ENCODE assay signal across 9 cellular contexts in the genomic region with DNA sequence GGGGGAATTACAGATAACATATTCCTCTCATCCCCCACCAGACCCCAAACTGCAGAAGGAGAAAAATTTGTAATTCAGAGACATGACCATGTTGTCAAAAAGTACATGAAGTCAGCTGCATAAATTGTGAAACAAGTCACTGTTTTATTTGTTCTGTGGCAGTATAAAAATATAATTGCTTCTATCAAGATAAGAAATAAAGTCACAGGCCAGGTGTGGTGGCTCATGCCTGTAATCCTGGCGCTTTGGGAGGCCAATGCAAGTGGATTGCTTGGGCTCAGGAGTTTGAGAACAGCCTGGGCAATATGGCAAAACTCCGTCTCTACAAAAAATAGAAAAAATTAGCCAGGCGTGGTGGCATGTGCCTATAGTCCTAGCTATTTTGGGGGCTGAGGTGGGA.
"Had no signal": no experiment of that assay in that cellular context is flagged by ENCODE, and none has a peak within 500 bp of the region (broad histone marks: within the 10 kb centered on the region; RNA-seq: fewer than 3 reads in every experiment).

No MANE protein-coding gene starts in this region.

- H3K4me1 ChIP-seq: HAP-1 had no signal

- ATAC-seq: GM23338, HCT116 had no signal

- H3K27ac ChIP-seq: GM23248 had no signal

- H3K4me3 ChIP-seq: GM23248, GM23338, HAP-1 had no signal

- DNase-seq: GM23248, GOT3, H7, H9, HCEC 1CT, HFFc6 had no signal

- H3K9me3 ChIP-seq: HAP-1 had no signal

- H3K36me3 ChIP-seq: HAP-1 had no signal

- H3K9ac ChIP-seq: GM23248 had no signal
